In the genomic region with DNA sequence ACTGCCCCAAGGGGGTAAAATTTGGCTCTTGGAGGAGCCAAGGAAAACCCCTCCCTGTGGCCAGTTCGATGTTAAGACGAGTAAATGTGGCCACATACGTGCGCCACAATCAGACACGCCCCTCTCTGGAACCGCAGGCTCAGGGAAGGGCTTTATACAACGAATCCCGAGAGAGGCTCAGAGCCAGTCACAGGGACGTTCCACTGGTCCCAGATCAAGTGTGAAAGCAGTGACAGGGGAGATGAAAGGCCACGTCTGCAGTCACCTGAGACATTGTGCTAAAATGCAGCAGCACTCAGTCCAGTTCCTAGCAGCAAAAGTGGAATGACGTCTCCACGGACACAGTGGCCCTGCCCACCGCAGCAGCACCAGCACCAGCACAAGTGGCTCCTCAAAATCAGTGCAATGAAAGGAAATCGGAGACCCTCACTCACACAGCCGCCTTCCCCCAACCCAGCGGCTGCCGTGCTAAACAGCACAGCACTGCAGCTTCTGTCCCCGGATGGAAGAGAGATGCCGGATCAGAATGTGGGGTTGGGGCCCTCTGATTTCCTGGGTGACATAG, we compare ENCODE assay signal across 18 cellular contexts.
"Had no signal": no experiment of that assay in that cellular context is flagged by ENCODE, and none has a peak within 500 bp of the region (broad histone marks: within the 10 kb centered on the region; RNA-seq: fewer than 3 reads in every experiment).

No MANE protein-coding gene starts in this region.

- H3K9me3 ChIP-seq: ascending aorta, mucosa of descending colon had no signal

- H3K27ac Mint-ChIP-seq: activated T-cell treated with anti-CD3 and anti-CD28 coated beads, Interleukin-2, amount 50 U/mL, for 72 hours; effector memory CD8-positive, alpha-beta T cell had no signal

- H3K27ac ChIP-seq: ascending aorta, parathyroid adenoma, WERI-Rb-1 had no signal

- H3K4me3 ChIP-seq: ascending aorta, mucosa of descending colon had no signal

- DNase-seq: activated CD4-positive, alpha-beta T cell treated with anti-CD3 and anti-CD28 coated beads for 1 hour; activated effector memory CD4-positive, alpha-beta T cell treated with anti-CD3 and anti-CD28 coated beads, Interleukin-2, amount 50 U/mL, for 16 hours; activated naive CD4-positive, alpha-beta T cell treated with anti-CD3 and anti-CD28 coated beads, Interleukin-2, amount 50 U/mL, for 16 hours; activated T-cell treated with anti-CD3 and anti-CD28 coated beads, Interleukin-2, amount 50 U/mL, for 72 hours; effector memory CD8-positive, alpha-beta T cell; hypothalamus; mesenchymal stem cell; naive B cell; retina; stimulated activated CD4-positive, alpha-beta T cell treated with anti-CD3 and anti-CD28 coated beads, Interleukin-12 subunit alpha, Interleukin-12 subunit beta, amount 100 ng/mL, for 4 hours; stimulated activated CD4-positive, alpha-beta T cell treated with anti-CD3 and anti-CD28 coated beads, Interleukin-1b, Interleukin-23, amount 100 ng/mL, for 48 hours; stimulated activated CD8-positive, alpha-beta memory T cell treated with anti-CD3 and anti-CD28 coated beads, Interleukin-4, amount 100 ng/mL, for 48 hours; stimulated activated naive CD4-positive, alpha-beta T cell; SW 1271; WERI-Rb-1 had no signal

- H3K4me3 Mint-ChIP-seq: activated T-cell treated with anti-CD3 and anti-CD28 coated beads, Interleukin-2, amount 50 U/mL, for 72 hours; effector memory CD8-positive, alpha-beta T cell; naive B cell had no signal

- H3K27me3 ChIP-seq: ascending aorta had no signal

- H3K27me3 Mint-ChIP-seq: effector memory CD8-positive, alpha-beta T cell; naive B cell had no signal

- H3K4me1 ChIP-seq: ascending aorta, parathyroid adenoma had no signal

- H3K9me3 Mint-ChIP-seq: activated T-cell treated with anti-CD3 and anti-CD28 coated beads, Interleukin-2, amount 50 U/mL, for 72 hours; effector memory CD8-positive, alpha-beta T cell; naive B cell had no signal

- ATAC-seq: activated T-cell treated with anti-CD3 and anti-CD28 coated beads, Interleukin-2, amount 50 U/mL, for 72 hours; effector memory CD8-positive, alpha-beta T cell; mucosa of descending colon had no signal
